Comparison of ENCODE assay signal across 23 cellular contexts in genomic region chrX:12058087-12058486, GRCh38.
"Had no signal": no experiment of that assay in that cellular context is flagged by ENCODE, and none has a peak within 500 bp of the region (broad histone marks: within the 10 kb centered on the region; RNA-seq: fewer than 3 reads in every experiment).

No MANE protein-coding gene starts in this region.

- ATAC-seq: left lobe of liver; mucosa of descending colon; natural killer cell treated with Interleukin-12 subunit alpha and Interleukin-12 subunit beta and Interleukin-15 and Interleukin-18, amount 100 ng/mL, for 72 hours; right lobe of liver; stimulated activated memory B cell treated with anti-CD40 and anti-IgM and Interleukin-4, amounts not matched to agents 10 μg/mL and 1 μg/mL and 100 μg/mL, for 72 hours; stimulated activated naive CD8-positive, alpha-beta T cell treated with anti-CD3 and anti-CD28 coated beads, Interleukin-15, Interleukin-2, amounts not matched to agents 100 U/mL and 50 U/mL, for 24 hours had no signal

- H3K4me1 ChIP-seq: esophagus squamous epithelium, parathyroid adenoma, right lobe of liver, testis, tibial artery had no signal

- H3K9me3 ChIP-seq: esophagus squamous epithelium, mucosa of descending colon, neutrophil, right lobe of liver, testis, tibial artery had no signal

- H3K27ac ChIP-seq: coronary artery, esophagus squamous epithelium, neutrophil, parathyroid adenoma, right lobe of liver, testis, tibial artery had no signal

- DNase-seq: erythroblast; esophagus squamous epithelium; hypothalamus; immature natural killer cell; islet precursor cell; mesenchymal stem cell; mucosa of descending colon; naive B cell; right lobe of liver; small intestine; stimulated activated CD4-positive, alpha-beta T cell treated with anti-CD3 and anti-CD28 coated beads, Interleukin-2, amount 100 ng/mL, for 24 hours; stimulated activated CD4-positive, alpha-beta T cell treated with anti-CD3 and anti-CD28 coated beads, Interleukin-4, amount 100 ng/mL, for 4 hours; stimulated activated naive CD8-positive, alpha-beta T cell treated with anti-CD3 and anti-CD28 coated beads, Interleukin-15, Interleukin-2, amounts not matched to agents 100 U/mL and 50 U/mL, for 24 hours; substantia nigra; testis; tibial artery had no signal

- H3K27me3 ChIP-seq: esophagus squamous epithelium, neutrophil, right lobe of liver, testis, tibial artery had no signal

- H3K36me3 ChIP-seq: esophagus squamous epithelium, neutrophil, right lobe of liver, tibial artery had no signal

- H3K4me3 ChIP-seq: coronary artery, esophagus squamous epithelium, lung, mucosa of descending colon, right lobe of liver, testis, tibial artery had no signal
